In genomic region chr12:124844411-124845397, GRCh38 we compare ENCODE assay signal across 3 cellular contexts.
TF ChIP-seq lines count a peak whose summit lies in the region.

No MANE protein-coding gene starts in this region.

TF ChIP-seq in GM23338, 12 proteins besides CTCF, POLR2A, EP300 and RAD21 (continues in another document):
- no peak for TF ChIP-seq ETS1 (IDR thresholded peaks at IDR 0.05)
- TF ChIP-seq EZH2phosphoT487 (IDR thresholded peaks at IDR 0.05; ENCODE audit: unreplicated experiment): no peak
- no peak for TF ChIP-seq JUNB (IDR thresholded peaks at IDR 0.05; ENCODE audit: unreplicated experiment)
- no peak for TF ChIP-seq STAT1 (IDR thresholded peaks at IDR 0.05; ENCODE audit: unreplicated experiment)
- no peak for TF ChIP-seq EZH2 (IDR thresholded peaks at IDR 0.05; ENCODE audit: low read depth, unreplicated experiment)
- TF ChIP-seq NANOG (IDR thresholded peaks at IDR 0.05; ENCODE audit: borderline replicate concordance): no peak

TF ChIP-seq in H1, 55 proteins besides CTCF, POLR2A, EP300 and RAD21:
- no peak for TF ChIP-seq GABPA (IDR thresholded peaks at IDR 0.05; ENCODE audit: borderline replicate concordance, insufficient read depth, low read length)
- TF ChIP-seq SIN3A (conservative IDR thresholded peaks at IDR 0.05 in 1 of 2, IDR thresholded peaks at IDR 0.05 in 1 of 2; ENCODE audit: low read depth in 1 of 2, low read length in 2 of 2): no peak

TF ChIP-seq in SK-N-SH, 30 proteins besides CTCF, POLR2A, EP300 and RAD21:
- TF ChIP-seq RXRA (IDR thresholded peaks at IDR 0.05; ENCODE audit: borderline replicate concordance, low read depth) (no peak), RCOR1 (IDR thresholded peaks at IDR 0.05; ENCODE audit: low read length) (no peak), TAF1 (IDR thresholded peaks at IDR 0.05; ENCODE audit: borderline replicate concordance, low read depth, low read length) (no peak), FOXM1 (IDR thresholded peaks at IDR 0.05; ENCODE audit: low read depth) (no peak), MAX (IDR thresholded peaks at IDR 0.05; ENCODE audit: low read depth) (no peak), POLR2AphosphoS5 (IDR thresholded peaks at IDR 0.05; ENCODE audit: low read depth, low read length) (no peak), ZBTB33 (IDR thresholded peaks at IDR 0.05; ENCODE audit: borderline replicate concordance, low read depth) (no peak), MEF2A (IDR thresholded peaks at IDR 0.05; ENCODE audit: borderline replicate concordance, low read depth) (no peak), FOXJ3 (CRISPR knock-in tag; IDR thresholded peaks at IDR 0.05) (no peak), NRF1 (IDR thresholded peaks at IDR 0.05; ENCODE audit: low read depth, low read length) (no peak)
